Comparison of ENCODE assay signal across 8 cellular contexts in the genomic region with DNA sequence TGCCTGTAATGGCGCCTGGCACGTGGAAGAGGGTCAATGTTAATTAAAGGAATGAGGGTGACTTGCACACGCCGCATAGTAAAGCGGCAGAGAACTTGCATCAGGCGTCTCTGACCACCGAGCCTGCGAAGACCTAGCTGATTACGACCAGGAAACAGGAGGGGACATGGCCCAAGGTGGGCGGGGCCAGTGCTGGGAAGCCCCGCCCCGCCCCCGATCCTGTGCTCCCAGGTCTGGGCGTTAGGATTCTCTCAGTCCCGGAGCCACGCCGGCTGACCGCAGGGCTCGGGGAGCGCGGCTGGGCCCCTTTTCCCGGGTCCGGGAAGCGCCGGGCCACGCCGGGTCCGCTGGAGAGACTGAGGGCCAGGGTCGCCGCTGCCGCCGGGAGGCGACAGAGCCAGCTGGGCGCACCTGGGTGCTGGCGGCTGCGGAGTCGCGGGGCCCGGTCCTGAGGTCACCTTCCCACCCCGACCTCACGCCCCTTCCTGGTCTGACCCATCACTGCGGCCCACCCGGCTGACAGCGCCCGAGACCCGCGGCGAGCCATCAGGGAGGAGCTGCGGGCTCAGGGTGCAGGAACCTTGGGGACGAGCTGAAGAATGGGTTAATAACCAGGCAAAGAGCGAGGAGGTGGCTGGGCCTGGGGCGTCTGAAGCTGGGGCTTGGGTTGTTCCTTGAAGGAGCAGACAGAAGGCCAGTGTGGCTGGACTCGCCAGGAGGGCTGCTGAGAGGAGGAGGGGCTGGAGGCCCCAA. TPM values are rescaled to one million over a fixed set of nuclear protein-coding genes. Genes with fewer than 3 reads are reported as not detected.
A peak's percentile ranks its signal among the peaks of the same experiment; 100 is the strongest.
DNase-seq lines count a peak whose midpoint lies in the region; ATAC-seq and TF ChIP-seq lines count a peak whose summit lies in the region.

No MANE protein-coding gene starts in this region.

- H3F3A ChIP-seq in SK-N-SH (replicated peaks; ENCODE audit: insufficient read depth): no peaks in the 10 kb centered on the region

- ATAC-seq in GM19035 (IDR thresholded peaks at IDR 0.05; ENCODE audit: unreplicated experiment): peak; percentile 84
- ATAC-seq in HG03135 (IDR thresholded peaks at IDR 0.05; ENCODE audit: unreplicated experiment): peak; percentile 69

- H3K27ac ChIP-seq in ascending aorta (no peak overlapping the region), thymus (ENCODE audit: low read depth) (no peak overlapping the region), SK-N-SH (ENCODE audit: low read depth in 2 of 2, low read length in 1 of 2) (no peak overlapping the region)

- no peak overlapping the region for H2AFZ ChIP-seq in SK-N-SH (ENCODE audit: low read depth)

- H3K4me2 ChIP-seq in SK-N-SH: no peak overlapping the region

- H3K4me1 ChIP-seq in ascending aorta: no peaks in the 10 kb centered on the region
- H3K4me1 ChIP-seq in thymus (ENCODE audit: control insufficient read depth, insufficient read depth, low read length): no peaks in the 10 kb centered on the region
- H3K4me1 ChIP-seq in SK-N-SH (ENCODE audit: control insufficient read depth in 1 of 2, insufficient read depth in 2 of 2, low read depth in 1 of 2, low read length in 1 of 2): no peaks in the 10 kb centered on the region

- no peak for TF ChIP-seq EP300 in SK-N-SH (IDR thresholded peaks at IDR 0.05; ENCODE audit: borderline replicate concordance in 1 of 2, low read depth in 1 of 2, low read length in 1 of 2)

- CTCF ChIA-PET in SK-N-SH (lab: Yijun Ruan, JAX): interaction anchor here (0.7 to 3.2 kb wide), 2 partner anchors 9 to 12 kb away, joined by 3 to 12 read pairs; no protein-coding TSS in a partner anchor

- H3K27me3 ChIP-seq in ascending aorta: peaks cover 11% of the 10 kb centered on the region
- peaks cover 7% of the 10 kb centered on the region for H3K27me3 ChIP-seq in thymus (ENCODE audit: control insufficient read depth, insufficient read depth)
- H3K27me3 ChIP-seq in SK-N-SH (ENCODE audit: insufficient read depth): no peaks in the 10 kb centered on the region

- 22% methylated on average over 53 of the region's 53 CpGs for WGBS in thymus
- WGBS in SK-N-SH (ENCODE audit: low lambda C conversion rate): 83% methylated on average over 23 of the region's 53 CpGs

- TF ChIP-seq CTCF in ascending aorta (IDR thresholded peaks at IDR 0.05) (no peak), SK-N-SH (IDR thresholded peaks at IDR 0.05) (no peak)

- no peak for TF ChIP-seq RAD21 in SK-N-SH (IDR thresholded peaks at IDR 0.05; ENCODE audit: low read length)

- H3K36me3 ChIP-seq in ascending aorta: no peaks in the 10 kb centered on the region
- no peaks in the 10 kb centered on the region for H3K36me3 ChIP-seq in thymus (ENCODE audit: control insufficient read depth, insufficient read depth)
- H3K36me3 ChIP-seq in SK-N-SH (replicated peaks in 1 of 2; ENCODE audit: control insufficient read depth in 1 of 2, insufficient read depth in 2 of 2, low read length in 1 of 2): no peaks in the 10 kb centered on the region

- no peaks in the 10 kb centered on the region for H3K9me3 ChIP-seq in ascending aorta
- H3K9me3 ChIP-seq in thymus (ENCODE audit: control insufficient read depth): no peaks in the 10 kb centered on the region
- H3K9me3 ChIP-seq in SK-N-SH: no peaks in the 10 kb centered on the region

- no peaks in the 10 kb centered on the region for H3K9me2 ChIP-seq in SK-N-SH

- H4K20me1 ChIP-seq in SK-N-SH (ENCODE audit: insufficient read depth): no peaks in the 10 kb centered on the region

- H3K9ac ChIP-seq in SK-N-SH: no peak overlapping the region

- POLR2A ChIA-PET in SK-N-SH (lab: Yijun Ruan, JAX): no interaction called here

- intact Hi-C loops in ascending aorta (cut with DNase I): loop anchor here (10.0 kb wide), 1 partner anchor 815 kb away; no protein-coding TSS in a partner anchor

- H3K4me3 ChIP-seq in ascending aorta (peak overlapping the region; percentile 18 to 39), thymus (ENCODE audit: low read length) (peak overlapping the region; percentile 33), SK-N-SH (ENCODE audit: low read depth in 2 of 2, low read length in 1 of 2) (no peak overlapping the region)

- DNase-seq in AG20443 (ENCODE audit: low spot score): peak; percentile 49
- DNase-seq in ascending aorta (ENCODE audit: low spot score in 2 of 2): no peak
- DNase-seq in islet precursor cell: peak; percentile 92
- DNase-seq in dedifferentiated amniotic fluid mesenchymal stem cell (ENCODE audit: extremely low spot score): no peak
- no peak for DNase-seq in SK-N-SH

- no peaks in the 10 kb centered on the region for H3K79me2 ChIP-seq in SK-N-SH (ENCODE audit: insufficient read depth)

TF ChIP-seq in SK-N-SH, 30 proteins besides CTCF, POLR2A, EP300 and RAD21 (continues in another document):
- TF ChIP-seq, protein P1, sequence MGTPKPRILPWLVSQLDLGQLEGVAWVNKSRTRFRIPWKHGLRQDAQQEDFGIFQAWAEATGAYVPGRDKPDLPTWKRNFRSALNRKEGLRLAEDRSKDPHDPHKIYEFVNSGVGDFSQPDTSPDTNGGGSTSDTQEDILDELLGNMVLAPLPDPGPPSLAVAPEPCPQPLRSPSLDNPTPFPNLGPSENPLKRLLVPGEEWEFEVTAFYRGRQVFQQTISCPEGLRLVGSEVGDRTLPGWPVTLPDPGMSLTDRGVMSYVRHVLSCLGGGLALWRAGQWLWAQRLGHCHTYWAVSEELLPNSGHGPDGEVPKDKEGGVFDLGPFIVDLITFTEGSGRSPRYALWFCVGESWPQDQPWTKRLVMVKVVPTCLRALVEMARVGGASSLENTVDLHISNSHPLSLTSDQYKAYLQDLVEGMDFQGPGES (IDR thresholded peaks at IDR 0.05; ENCODE audit: low read depth, low read length): no peak
- TF ChIP-seq YY1 (IDR thresholded peaks at IDR 0.05; ENCODE audit: low read depth) (no peak), EZH2phosphoT487 (IDR thresholded peaks at IDR 0.05; ENCODE audit: borderline replicate concordance, low read depth) (no peak), MEF2A (IDR thresholded peaks at IDR 0.05; ENCODE audit: borderline replicate concordance, low read depth) (no peak), USF2 (IDR thresholded peaks at IDR 0.05; ENCODE audit: borderline replicate concordance, low read depth, low read length) (no peak), FOSL2 (IDR thresholded peaks at IDR 0.05; ENCODE audit: borderline replicate concordance, low read depth) (no peak), USF1 (IDR thresholded peaks at IDR 0.05; ENCODE audit: borderline replicate concordance, low read depth) (no peak), RFX5 (IDR thresholded peaks at IDR 0.05; ENCODE audit: low read length) (no peak), GABPA (IDR thresholded peaks at IDR 0.05; ENCODE audit: low read depth) (no peak), FOXJ3 (CRISPR knock-in tag; IDR thresholded peaks at IDR 0.05) (no peak), NFIC (IDR thresholded peaks at IDR 0.05; ENCODE audit: borderline replicate concordance) (no peak), TEAD4 (IDR thresholded peaks at IDR 0.05; ENCODE audit: borderline replicate concordance, insufficient read depth) (no peak), TCF12 (IDR thresholded peaks at IDR 0.05) (no peak), SIN3A (IDR thresholded peaks at IDR 0.05; ENCODE audit: borderline replicate concordance, low read depth, low read length) (no peak), RXRA (IDR thresholded peaks at IDR 0.05; ENCODE audit: borderline replicate concordance, low read depth) (no peak), JUND (IDR thresholded peaks at IDR 0.05) (no peak)
- TF ChIP-seq, protein P2, sequence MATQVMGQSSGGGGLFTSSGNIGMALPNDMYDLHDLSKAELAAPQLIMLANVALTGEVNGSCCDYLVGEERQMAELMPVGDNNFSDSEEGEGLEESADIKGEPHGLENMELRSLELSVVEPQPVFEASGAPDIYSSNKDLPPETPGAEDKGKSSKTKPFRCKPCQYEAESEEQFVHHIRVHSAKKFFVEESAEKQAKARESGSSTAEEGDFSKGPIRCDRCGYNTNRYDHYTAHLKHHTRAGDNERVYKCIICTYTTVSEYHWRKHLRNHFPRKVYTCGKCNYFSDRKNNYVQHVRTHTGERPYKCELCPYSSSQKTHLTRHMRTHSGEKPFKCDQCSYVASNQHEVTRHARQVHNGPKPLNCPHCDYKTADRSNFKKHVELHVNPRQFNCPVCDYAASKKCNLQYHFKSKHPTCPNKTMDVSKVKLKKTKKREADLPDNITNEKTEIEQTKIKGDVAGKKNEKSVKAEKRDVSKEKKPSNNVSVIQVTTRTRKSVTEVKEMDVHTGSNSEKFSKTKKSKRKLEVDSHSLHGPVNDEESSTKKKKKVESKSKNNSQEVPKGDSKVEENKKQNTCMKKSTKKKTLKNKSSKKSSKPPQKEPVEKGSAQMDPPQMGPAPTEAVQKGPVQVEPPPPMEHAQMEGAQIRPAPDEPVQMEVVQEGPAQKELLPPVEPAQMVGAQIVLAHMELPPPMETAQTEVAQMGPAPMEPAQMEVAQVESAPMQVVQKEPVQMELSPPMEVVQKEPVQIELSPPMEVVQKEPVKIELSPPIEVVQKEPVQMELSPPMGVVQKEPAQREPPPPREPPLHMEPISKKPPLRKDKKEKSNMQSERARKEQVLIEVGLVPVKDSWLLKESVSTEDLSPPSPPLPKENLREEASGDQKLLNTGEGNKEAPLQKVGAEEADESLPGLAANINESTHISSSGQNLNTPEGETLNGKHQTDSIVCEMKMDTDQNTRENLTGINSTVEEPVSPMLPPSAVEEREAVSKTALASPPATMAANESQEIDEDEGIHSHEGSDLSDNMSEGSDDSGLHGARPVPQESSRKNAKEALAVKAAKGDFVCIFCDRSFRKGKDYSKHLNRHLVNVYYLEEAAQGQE (IDR thresholded peaks at IDR 0.05; ENCODE audit: low read depth, low read length): no peak

RNA-seq across cellular contexts. Expression of gene GRID1, which starts 23.0 kb away (rescaled TPM):
- total RNA-seq in ascending aorta: 1.4 TPM
- polyA plus RNA-seq in thymus (0.46 TPM), SK-N-SH (2012; rRNA removed) (0.13 and 0.24 TPM in 2 replicates)
- 0.10 and 0.29 TPM in 2 replicates for polyA plus RNA-seq in SK-N-SH (2012; cell fraction: cytosol; rRNA removed)
- 0.09 and 0.10 TPM in 2 replicates for polyA plus RNA-seq in SK-N-SH (2012; cell fraction: nucleus; rRNA removed)

Comparison
In these comparisons a context has a peak if more than half of its experiments do, and no peak if none do; other contexts are left out.
1. DNase-seq: peak in AG20443 (single experiment) and islet precursor cell (single experiment); none in ascending aorta (0 of 2), dedifferentiated amniotic fluid mesenchymal stem cell (single experiment) and SK-N-SH (single experiment).
2. H3K4me3 ChIP-seq: peak in ascending aorta (2 of 2) and thymus (single experiment); none in SK-N-SH (0 of 2).